Comparison of ENCODE assay signal across 1 cellular context in the genomic region with DNA sequence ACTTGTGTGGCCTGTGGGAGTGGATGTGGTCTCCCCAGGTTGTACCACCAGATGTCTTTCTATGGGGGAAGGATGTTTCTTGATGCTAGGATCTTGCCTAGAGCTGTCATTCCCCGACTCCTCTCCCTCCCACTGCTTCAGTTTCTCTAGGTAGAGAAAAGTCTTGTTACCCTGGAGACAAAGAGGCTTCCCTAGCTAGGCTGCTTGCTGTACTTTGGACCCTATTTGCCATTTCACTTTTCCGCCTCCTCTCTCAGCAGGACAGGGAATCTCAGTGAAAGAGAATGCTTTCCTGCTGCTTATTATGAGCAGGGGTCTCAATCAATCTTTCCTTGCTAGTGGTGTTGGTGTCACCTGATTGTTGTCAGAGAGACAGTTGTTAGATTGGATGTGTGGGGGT.
TF ChIP-seq lines count a peak whose summit lies in the region.

No MANE protein-coding gene starts in this region.

TF ChIP-seq in SK-N-SH, 30 proteins besides CTCF, POLR2A, EP300 and RAD21 (continued from another document):
- TF ChIP-seq USF2 (IDR thresholded peaks at IDR 0.05; ENCODE audit: borderline replicate concordance, low read depth, low read length) = no peak
- TF ChIP-seq PBX3 (IDR thresholded peaks at IDR 0.05) = no peak
- TF ChIP-seq POLR2AphosphoS5 (IDR thresholded peaks at IDR 0.05; ENCODE audit: low read depth, low read length) = no peak
- TF ChIP-seq TCF12 (IDR thresholded peaks at IDR 0.05) = no peak
- TF ChIP-seq RFX5 (IDR thresholded peaks at IDR 0.05; ENCODE audit: low read length) = no peak
- no peak for TF ChIP-seq TAF1 (IDR thresholded peaks at IDR 0.05; ENCODE audit: borderline replicate concordance, low read depth, low read length)
- no peak for TF ChIP-seq RXRA (IDR thresholded peaks at IDR 0.05; ENCODE audit: borderline replicate concordance, low read depth)
- no peak for TF ChIP-seq GATA2 (CRISPR knock-in tag; IDR thresholded peaks at IDR 0.05)
- TF ChIP-seq FOXJ3 (CRISPR knock-in tag; IDR thresholded peaks at IDR 0.05) = no peak
